ENCODE assay signal across 1 cellular context in the genomic region with DNA sequence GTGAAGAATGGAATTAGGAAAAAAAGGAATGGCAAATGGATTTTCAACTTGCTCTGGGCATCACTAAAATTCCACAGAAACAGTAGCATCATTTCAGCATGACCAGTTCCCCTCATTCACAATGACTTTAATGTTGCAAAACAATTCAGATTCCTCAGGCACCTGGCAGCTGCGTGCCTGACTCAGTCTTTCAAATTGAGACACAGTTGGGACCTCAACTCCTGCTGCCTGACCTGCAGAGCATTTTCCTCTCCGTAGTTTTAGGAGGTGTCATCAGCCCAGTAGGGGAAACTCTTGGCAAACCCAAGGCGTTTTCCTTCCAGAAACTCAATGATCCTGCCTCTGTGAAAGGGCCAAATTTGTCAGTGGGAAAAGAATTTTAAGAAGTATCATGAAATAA.
TF ChIP-seq lines count a peak whose summit lies in the region.

No MANE protein-coding gene starts in this region.

TF ChIP-seq in GM23338, 12 proteins besides CTCF, POLR2A, EP300 and RAD21 (continued from another document):
- TF ChIP-seq, protein P1, sequence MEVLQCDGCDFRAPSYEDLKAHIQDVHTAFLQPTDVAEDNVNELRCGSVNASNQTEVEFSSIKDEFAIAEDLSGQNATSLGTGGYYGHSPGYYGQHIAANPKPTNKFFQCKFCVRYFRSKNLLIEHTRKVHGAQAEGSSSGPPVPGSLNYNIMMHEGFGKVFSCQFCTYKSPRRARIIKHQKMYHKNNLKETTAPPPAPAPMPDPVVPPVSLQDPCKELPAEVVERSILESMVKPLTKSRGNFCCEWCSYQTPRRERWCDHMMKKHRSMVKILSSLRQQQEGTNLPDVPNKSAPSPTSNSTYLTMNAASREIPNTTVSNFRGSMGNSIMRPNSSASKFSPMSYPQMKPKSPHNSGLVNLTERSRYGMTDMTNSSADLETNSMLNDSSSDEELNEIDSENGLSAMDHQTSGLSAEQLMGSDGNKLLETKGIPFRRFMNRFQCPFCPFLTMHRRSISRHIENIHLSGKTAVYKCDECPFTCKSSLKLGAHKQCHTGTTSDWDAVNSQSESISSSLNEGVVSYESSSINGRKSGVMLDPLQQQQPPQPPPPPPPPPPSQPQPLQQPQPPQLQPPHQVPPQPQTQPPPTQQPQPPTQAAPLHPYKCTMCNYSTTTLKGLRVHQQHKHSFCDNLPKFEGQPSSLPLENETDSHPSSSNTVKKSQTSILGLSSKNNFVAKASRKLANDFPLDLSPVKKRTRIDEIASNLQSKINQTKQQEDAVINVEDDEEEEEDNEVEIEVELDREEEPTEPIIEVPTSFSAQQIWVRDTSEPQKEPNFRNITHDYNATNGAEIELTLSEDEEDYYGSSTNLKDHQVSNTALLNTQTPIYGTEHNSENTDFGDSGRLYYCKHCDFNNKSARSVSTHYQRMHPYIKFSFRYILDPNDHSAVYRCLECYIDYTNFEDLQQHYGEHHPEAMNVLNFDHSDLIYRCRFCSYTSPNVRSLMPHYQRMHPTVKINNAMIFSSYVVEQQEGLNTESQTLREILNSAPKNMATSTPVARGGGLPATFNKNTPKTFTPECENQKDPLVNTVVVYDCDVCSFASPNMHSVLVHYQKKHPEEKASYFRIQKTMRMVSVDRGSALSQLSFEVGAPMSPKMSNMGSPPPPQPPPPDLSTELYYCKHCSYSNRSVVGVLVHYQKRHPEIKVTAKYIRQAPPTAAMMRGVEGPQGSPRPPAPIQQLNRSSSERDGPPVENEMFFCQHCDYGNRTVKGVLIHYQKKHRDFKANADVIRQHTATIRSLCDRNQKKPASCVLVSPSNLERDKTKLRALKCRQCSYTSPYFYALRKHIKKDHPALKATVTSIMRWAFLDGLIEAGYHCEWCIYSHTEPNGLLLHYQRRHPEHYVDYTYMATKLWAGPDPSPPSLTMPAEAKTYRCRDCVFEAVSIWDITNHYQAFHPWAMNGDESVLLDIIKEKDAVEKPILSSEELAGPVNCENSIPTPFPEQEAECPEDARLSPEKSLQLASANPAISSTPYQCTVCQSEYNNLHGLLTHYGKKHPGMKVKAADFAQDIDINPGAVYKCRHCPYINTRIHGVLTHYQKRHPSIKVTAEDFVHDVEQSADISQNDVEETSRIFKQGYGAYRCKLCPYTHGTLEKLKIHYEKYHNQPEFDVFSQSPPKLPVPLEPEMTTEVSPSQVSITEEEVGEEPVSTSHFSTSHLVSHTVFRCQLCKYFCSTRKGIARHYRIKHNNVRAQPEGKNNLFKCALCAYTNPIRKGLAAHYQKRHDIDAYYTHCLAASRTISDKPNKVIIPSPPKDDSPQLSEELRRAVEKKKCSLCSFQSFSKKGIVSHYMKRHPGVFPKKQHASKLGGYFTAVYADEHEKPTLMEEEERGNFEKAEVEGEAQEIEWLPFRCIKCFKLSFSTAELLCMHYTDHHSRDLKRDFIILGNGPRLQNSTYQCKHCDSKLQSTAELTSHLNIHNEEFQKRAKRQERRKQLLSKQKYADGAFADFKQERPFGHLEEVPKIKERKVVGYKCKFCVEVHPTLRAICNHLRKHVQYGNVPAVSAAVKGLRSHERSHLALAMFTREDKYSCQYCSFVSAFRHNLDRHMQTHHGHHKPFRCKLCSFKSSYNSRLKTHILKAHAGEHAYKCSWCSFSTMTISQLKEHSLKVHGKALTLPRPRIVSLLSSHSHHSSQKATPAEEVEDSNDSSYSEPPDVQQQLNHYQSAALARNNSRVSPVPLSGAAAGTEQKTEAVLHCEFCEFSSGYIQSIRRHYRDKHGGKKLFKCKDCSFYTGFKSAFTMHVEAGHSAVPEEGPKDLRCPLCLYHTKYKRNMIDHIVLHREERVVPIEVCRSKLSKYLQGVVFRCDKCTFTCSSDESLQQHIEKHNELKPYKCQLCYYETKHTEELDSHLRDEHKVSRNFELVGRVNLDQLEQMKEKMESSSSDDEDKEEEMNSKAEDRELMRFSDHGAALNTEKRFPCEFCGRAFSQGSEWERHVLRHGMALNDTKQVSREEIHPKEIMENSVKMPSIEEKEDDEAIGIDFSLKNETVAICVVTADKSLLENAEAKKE (CRISPR knock-in tag; IDR thresholded peaks at IDR 0.05), result peak; percentile 83
